8 cellular contexts compared by ENCODE assay signal in the genomic region with DNA sequence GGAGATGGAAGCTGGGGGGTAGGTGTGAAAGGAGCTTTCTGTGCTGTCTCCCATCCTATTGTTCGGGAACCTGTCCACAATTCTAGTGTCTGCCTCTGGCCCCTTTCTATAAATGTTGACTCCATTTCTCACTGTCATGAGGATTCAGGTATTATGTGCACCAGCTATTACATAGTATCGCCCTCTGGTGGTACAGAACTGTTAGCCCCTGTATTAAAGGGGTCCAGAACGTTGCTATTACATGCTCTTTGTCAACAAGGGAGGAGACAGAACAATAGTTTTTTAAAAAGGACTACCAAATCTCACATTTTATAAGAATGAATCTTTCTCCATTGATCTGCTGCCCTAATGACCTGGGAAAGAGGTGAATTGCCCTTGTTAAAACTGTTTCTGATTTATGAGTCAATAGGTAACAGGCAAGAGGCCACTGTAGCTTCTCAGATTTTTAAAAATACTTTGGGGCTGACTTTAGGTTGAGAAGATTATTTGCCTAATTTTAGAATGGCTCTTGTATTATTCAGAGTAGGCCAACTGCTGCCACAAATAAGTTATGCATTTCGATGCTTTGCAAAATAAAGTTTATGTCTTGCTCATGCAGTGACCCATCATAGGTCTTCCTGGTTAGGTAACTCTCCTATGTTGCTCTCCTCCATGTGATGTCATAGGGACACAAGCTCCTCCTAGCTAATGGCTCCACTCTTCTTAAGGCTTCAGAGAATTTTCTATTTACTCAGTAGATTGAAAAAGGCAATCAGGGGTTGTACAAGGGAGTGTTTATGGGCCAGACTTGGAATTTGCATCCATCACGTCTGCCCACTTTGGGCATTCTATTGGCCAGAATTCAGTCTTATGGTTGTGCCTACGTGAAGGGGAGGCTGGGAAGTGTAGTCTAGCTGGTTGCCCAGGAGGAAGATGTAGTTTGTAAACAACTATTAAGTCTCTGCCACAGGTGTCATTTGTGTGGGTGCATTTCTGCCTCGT.
DNase-seq lines count a peak whose midpoint lies in the region; TF ChIP-seq lines count a peak whose summit lies in the region.

No MANE protein-coding gene starts in this region.

- peak; percentile 29 for DNase-seq in NCI-H510A treated with DMSO at 0.1 percent for 48 hours (lab: John Stamatoyannopoulos, UW)
- no peak for DNase-seq in NCI-H510A (lab: John Stamatoyannopoulos, UW)
- peak; percentile 71 for DNase-seq in GM20000 (ENCODE audit: low spot score)
- peak; percentile 8 for DNase-seq in HS-27A (ENCODE audit: low read depth)
- peak; percentile 82 for DNase-seq in OCI-M1 (lab: John Stamatoyannopoulos, UW)
- DNase-seq in choroid plexus epithelial cell (ENCODE audit: low read depth): peak; percentile 82
- DNase-seq in midbrain (lab: John Stamatoyannopoulos, UW): peak; percentile 22
- no peak for DNase-seq in cortex of kidney (lab: John Stamatoyannopoulos, UW)

- no peak overlapping the region for H3K4me3 ChIP-seq in choroid plexus epithelial cell (ENCODE audit: low read depth, low read length)

- TF ChIP-seq CTCF in GM20000 (IDR thresholded peaks at IDR 0.05; ENCODE audit: extremely low read depth, missing control alignments) (peak; percentile 66), choroid plexus epithelial cell (conservative IDR thresholded peaks at IDR 0.05; ENCODE audit: low read depth, low read length) (peak; percentile 82)

Comparison
In these comparisons a context has a peak if more than half of its experiments do, and no peak if none do; other contexts are left out.
1. DNase-seq: peak in NCI-H510A treated with DMSO at 0.1 percent for 48 hours (single experiment), GM20000 (single experiment), HS-27A (single experiment), OCI-M1 (single experiment), choroid plexus epithelial cell (single experiment) and midbrain (single experiment); none in NCI-H510A (single experiment) and cortex of kidney (single experiment).